In genomic region chr7:139772837-139773236, GRCh38 we compare ENCODE assay signal across 1 cellular context.
TF ChIP-seq lines count a peak whose summit lies in the region.

No MANE protein-coding gene starts in this region.

TF ChIP-seq in A549, 52 proteins besides CTCF, POLR2A, EP300 and RAD21 (continued from another document):
- no peak for TF ChIP-seq HMGXB4 (CRISPR knock-in tag; IDR thresholded peaks at IDR 0.05; ENCODE audit: borderline replicate concordance)
- TF ChIP-seq ZSCAN20 (CRISPR knock-in tag; IDR thresholded peaks at IDR 0.05) = no peak
